ENCODE assay signal across 9 cellular contexts in the genomic region with DNA sequence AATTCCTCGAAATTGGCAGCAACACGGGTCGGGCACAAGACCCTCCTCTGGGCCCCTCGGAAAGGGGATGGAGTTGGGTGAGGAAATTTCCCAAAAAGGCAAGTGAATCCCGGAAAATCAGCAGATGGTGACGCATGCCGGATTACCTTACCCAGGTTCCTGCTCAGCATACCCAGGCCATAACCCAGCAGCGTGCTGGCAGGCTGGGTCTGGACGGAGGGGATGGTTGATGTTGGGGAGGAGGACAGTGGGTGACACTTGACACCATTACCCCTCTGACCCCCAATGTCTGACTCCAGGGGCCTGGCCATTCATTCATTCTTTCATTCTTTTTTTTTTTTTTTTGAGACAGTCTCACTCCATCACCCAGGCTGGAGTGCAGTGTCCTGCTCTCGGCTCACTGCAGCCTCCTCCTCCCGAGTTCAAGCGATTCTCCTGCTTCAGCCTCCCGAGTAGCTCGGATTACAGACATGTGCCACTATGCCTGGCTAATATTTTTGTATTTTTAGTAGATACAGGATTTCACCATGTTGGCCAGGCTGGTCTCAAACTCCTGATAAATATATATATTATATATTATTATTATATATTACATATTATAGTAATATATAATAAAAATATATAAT. TPM values are rescaled to one million over a fixed set of nuclear protein-coding genes. Genes with fewer than 3 reads are reported as not detected.
DNase-seq lines count a peak whose midpoint lies in the region; ATAC-seq, FAIRE-seq and TF ChIP-seq lines count a peak whose summit lies in the region.
"Had no signal": no experiment of that assay in that cellular context is flagged by ENCODE, and none has a peak within 500 bp of the region (broad histone marks: within the 10 kb centered on the region; RNA-seq: fewer than 3 reads in every experiment).

No MANE protein-coding gene starts in this region.

- TF ChIP-seq CTCF in BJ (IDR thresholded peaks at IDR 0.05; ENCODE audit: insufficient read depth, low read depth, low read length) (no peak), endothelial cell of umbilical vein (IDR thresholded peaks at IDR 0.05; ENCODE audit: extremely low read depth in 1 of 2, insufficient read depth in 1 of 2, low read depth in 1 of 2, low read length in 2 of 2) (no peak)

- CTCF ChIA-PET in BJ (lab: Yijun Ruan, JAX) (interaction anchor here (0.9 to 4.5 kb wide), 3 partner anchors 12 to 56 kb away, joined by 3 to 22 read pairs (median 4); no protein-coding TSS in a partner anchor), endothelial cell of umbilical vein (lab: Charles Lee) (interaction anchor here (0.7 to 2.6 kb wide), 12 partner anchors 10 to 126 kb away, joined by 3 to 27 read pairs (median 7); no protein-coding TSS in a partner anchor)

- peak overlapping the region; percentile 97 for H3K9ac ChIP-seq in endothelial cell of umbilical vein (replicated peaks; ENCODE audit: extremely low read depth, insufficient read depth, low read length)

- no peaks in the 10 kb centered on the region for H3K9me3 ChIP-seq in endothelial cell of umbilical vein (replicated peaks; ENCODE audit: control insufficient read depth, insufficient read depth, low read length)

- peaks cover 16 to 64% (median 48%) of the 10 kb centered on the region in 3 donors for H3K27me3 Mint-ChIP-seq in naive B cell

- TF ChIP-seq POLR2A in endothelial cell of umbilical vein (IDR thresholded peaks at IDR 0.05; ENCODE audit: low read depth, low read length): peak; percentile 65

- peak overlapping the region in 7 of 8 donors; percentile 22 to 87 (median 52) for H3K4me3 Mint-ChIP-seq in naive B cell

- H3K9me3 Mint-ChIP-seq in naive B cell: peaks cover 0 to 1% (median 0%) of the 10 kb centered on the region in 7 donors

- no peaks in the 10 kb centered on the region for H3K36me3 Mint-ChIP-seq in naive B cell
- H3K36me3 Mint-ChIP-seq: IgD-negative memory B cell had no signal

- FAIRE-seq in endothelial cell of umbilical vein (lab: Jason Lieb, UNC): peak; percentile 81

- peak overlapping the region; percentile 93 for H3K4me3 ChIP-seq in BJ (ENCODE audit: low read depth, low read length)
- H3K4me3 ChIP-seq in H7 (ENCODE audit: insufficient read depth, low read depth, low read length): peak overlapping the region; percentile 85
- peak overlapping the region; percentile 83 to 89 (median 85) for H3K4me3 ChIP-seq in endothelial cell of umbilical vein (replicated peaks in 1 of 3; ENCODE audit: insufficient read depth in 1 of 3, low read depth in 1 of 3, low read length in 3 of 3)

- no peak for DNase-seq in BJ (ENCODE audit: low read depth)
- peak; percentile 78 for DNase-seq in H7
- peak; percentile 37 for DNase-seq in SK-MEL-5 (ENCODE audit: low read depth, low spot score)
- peak; percentile 55 for DNase-seq in endothelial cell of umbilical vein (ENCODE audit: low read depth, low spot score)
- no peak for DNase-seq in naive B cell
- DNase-seq in SIG-M5 treated with dmso at 0.1 percent for 504 hours (lab: John Stamatoyannopoulos, UW; ENCODE audit: unreplicated experiment): no peak
- DNase-seq in NCI-H2107 treated with DMSO at 0.1 percent for 48 hours (lab: John Stamatoyannopoulos, UW; ENCODE audit: unreplicated experiment): no peak

- no peaks in the 10 kb centered on the region for H3K9me1 ChIP-seq in endothelial cell of umbilical vein (replicated peaks; ENCODE audit: control insufficient read depth, extremely low read depth, insufficient read depth, low read length)

- H3K27ac Mint-ChIP-seq in naive B cell: no peak overlapping the region
- H3K27ac Mint-ChIP-seq: IgD-negative memory B cell had no signal

- peak overlapping the region; percentile 89 for H3K27ac ChIP-seq in endothelial cell of umbilical vein (ENCODE audit: insufficient read depth, low read depth, low read length)

- POLR2A ChIA-PET in BJ (lab: Charles Lee) (interaction anchor here (0.6 to 0.7 kb wide), 4 partner anchors 9 to 571 kb away, joined by 6 to 23 read pairs (median 8); no protein-coding TSS in a partner anchor), endothelial cell of umbilical vein (lab: Charles Lee) (interaction anchor here (0.6 to 1.4 kb wide), 8 partner anchors 10 to 167 kb away, joined by 3 to 8 read pairs (median 4); no protein-coding TSS in a partner anchor)

- intact Hi-C loops in endothelial cell of umbilical vein (cut with micrococcal nuclease): loop anchor here (1.0 kb wide), 1 partner anchor 56 kb away; no protein-coding TSS in a partner anchor

- dilution Hi-C loops in endothelial cell of umbilical vein (cut with MboI; ENCODE audit: extremely low pct_ligation_motif_present, low sequenced_read_pairs): no loop called here

- H3K36me3 ChIP-seq in BJ (ENCODE audit: control insufficient read depth, insufficient read depth, low read length): peaks cover 10% of the 10 kb centered on the region
- peaks cover 7% of the 10 kb centered on the region for H3K36me3 ChIP-seq in H7 (replicated peaks; ENCODE audit: control insufficient read depth, insufficient read depth, low read length)
- H3K36me3 ChIP-seq in endothelial cell of umbilical vein (ENCODE audit: control insufficient read depth in 2 of 2, extremely low read depth in 1 of 2, insufficient read depth in 2 of 2, low read length in 2 of 2): peaks cover 1 to 10% of the 10 kb centered on the region in 2 experiments

- H3K27me3 ChIP-seq in BJ (ENCODE audit: control insufficient read depth, insufficient read depth, low read length) (no peaks in the 10 kb centered on the region), H7 (ENCODE audit: control insufficient read depth, insufficient read depth, low read length) (peaks cover 4% of the 10 kb centered on the region; the same call in 1 of the 2 replicates), endothelial cell of umbilical vein (ENCODE audit: control insufficient read depth in 2 of 2, insufficient read depth in 2 of 2, low read length in 2 of 2) (no peaks in the 10 kb centered on the region)

- in situ Hi-C loops in SK-MEL-5 (cut with HindIII; ENCODE audit: low pct_unique_long_range_greater_than_20kb, low sequenced_read_pairs): no loop called here

- no TSS peak for BruUV-seq in endothelial cell of umbilical vein (replicated peaks; lab: Mats Ljungman, UMichigan)

- peak overlapping the region; percentile 23 for H2AFZ ChIP-seq in endothelial cell of umbilical vein (ENCODE audit: low read depth, low read length)

- no peaks in the 10 kb centered on the region for H4K20me1 ChIP-seq in endothelial cell of umbilical vein (replicated peaks; ENCODE audit: control insufficient read depth, extremely low read depth, insufficient read depth, low read length)

- peaks cover 43% of the 10 kb centered on the region for H3K4me1 ChIP-seq in endothelial cell of umbilical vein (ENCODE audit: control insufficient read depth, extremely low read depth, insufficient read depth, low read length)

- no peak for ATAC-seq in naive B cell (ENCODE audit: low read depth in 2 of 2)
- ATAC-seq in HG02970 (IDR thresholded peaks at IDR 0.05; ENCODE audit: low FRiP score, unreplicated experiment): no peak

- peak overlapping the region; percentile 60 for H3K4me2 ChIP-seq in endothelial cell of umbilical vein (ENCODE audit: insufficient read depth, low read length)

- peaks cover 0 to 10% (median 6%) of the 10 kb centered on the region in 3 donors for H3K4me1 Mint-ChIP-seq in naive B cell
- H3K4me1 Mint-ChIP-seq: IgD-negative memory B cell had no signal

- H3K79me2 ChIP-seq in endothelial cell of umbilical vein (ENCODE audit: control insufficient read depth, insufficient read depth, low read length): peaks cover 53% of the 10 kb centered on the region

RNA-seq across cellular contexts. Expression of a gene that starts 0.8 kb away (rescaled TPM):
- polyA plus RNA-seq in BJ (2011; rRNA removed) (84.4 and 129 TPM in 2 replicates), endothelial cell of umbilical vein (226 and 276 TPM in 2 replicates), naive B cell (ENCODE audit: low read depth in 6 of 6) (not detected)
- 77.2 and 104 TPM in 2 replicates for polyA minus RNA-seq in BJ (2011; rRNA and poly(A)+ RNA removed)
- 42.3 and 49.0 TPM in 2 replicates for total RNA-seq in H7 (2014; rRNA removed; shearing (Covaris generic))
- 56.0 and 56.4 TPM in 2 replicates for total RNA-seq in SK-MEL-5 (2014; rRNA removed; shearing (Covaris generic))
- 77.3 and 106 TPM in 2 replicates for polyA plus RNA-seq in SK-MEL-5 (2015; cell fraction: cytosol; rRNA removed)
- polyA plus RNA-seq in SK-MEL-5 (2015; cell fraction: nucleus; rRNA removed): 38.8 and 42.0 TPM in 2 replicates
- total RNA-seq in endothelial cell of umbilical vein: 133 and 199 TPM in 2 replicates
- 186 and 209 TPM in 2 replicates for polyA plus RNA-seq in endothelial cell of umbilical vein (2011; cell fraction: cytosol; rRNA removed)
- 237 and 251 TPM in 2 replicates for polyA plus RNA-seq in endothelial cell of umbilical vein (2011; cell fraction: nucleus; rRNA removed)
- 200 and 203 TPM in 2 replicates for polyA plus RNA-seq in endothelial cell of umbilical vein (2012)
- 236 and 278 TPM in 2 replicates for polyA minus RNA-seq in endothelial cell of umbilical vein
- polyA minus RNA-seq in endothelial cell of umbilical vein (2011; cell fraction: cytosol; rRNA and poly(A)+ RNA removed): 32.5 TPM
- polyA minus RNA-seq in endothelial cell of umbilical vein (2011; cell fraction: nucleus; rRNA and poly(A)+ RNA removed): 124 and 132 TPM in 2 replicates
- polyA plus RNA-seq: IgD-negative memory B cell had no signal

RNA-seq across cellular contexts. Expression of a gene that starts 26.8 kb away (rescaled TPM):
- polyA plus RNA-seq in BJ (2011; rRNA removed) (6.1 and 8.9 TPM in 2 replicates), endothelial cell of umbilical vein (14.5 and 23.2 TPM in 2 replicates), naive B cell (ENCODE audit: low read depth in 6 of 6) (not detected)
- 3.9 and 6.2 TPM in 2 replicates for polyA minus RNA-seq in BJ (2011; rRNA and poly(A)+ RNA removed)
- total RNA-seq in H7 (2014; rRNA removed; shearing (Covaris generic)): 0.17 and 1.1 TPM in 2 replicates
- 0.16 and 0.51 TPM in 2 replicates for total RNA-seq in SK-MEL-5 (2014; rRNA removed; shearing (Covaris generic))
- polyA plus RNA-seq in SK-MEL-5 (2015; cell fraction: cytosol; rRNA removed): 0.17 and 0.30 TPM in 2 replicates
- polyA plus RNA-seq in SK-MEL-5 (2015; cell fraction: nucleus; rRNA removed): 1.1 and 6.1 TPM in 2 replicates
- total RNA-seq in endothelial cell of umbilical vein: 9.9 and 13.0 TPM in 2 replicates
- polyA plus RNA-seq in endothelial cell of umbilical vein (2011; cell fraction: cytosol; rRNA removed): 4.2 and 7.2 TPM in 2 replicates
- polyA plus RNA-seq in endothelial cell of umbilical vein (2011; cell fraction: nucleus; rRNA removed): 68.3 and 92.4 TPM in 2 replicates
- 11.6 and 13.1 TPM in 2 replicates for polyA plus RNA-seq in endothelial cell of umbilical vein (2012)
- 25.3 and 27.7 TPM in 2 replicates for polyA minus RNA-seq in endothelial cell of umbilical vein
- polyA minus RNA-seq in endothelial cell of umbilical vein (2011; cell fraction: cytosol; rRNA and poly(A)+ RNA removed): 0.72 TPM
- polyA minus RNA-seq in endothelial cell of umbilical vein (2011; cell fraction: nucleus; rRNA and poly(A)+ RNA removed): 49.7 and 51.3 TPM in 2 replicates
- polyA plus RNA-seq: IgD-negative memory B cell had no signal

RNA-seq across cellular contexts. Expression of a gene that starts 31.1 kb away (rescaled TPM):
- polyA plus RNA-seq in BJ (2011; rRNA removed): 0.21 and 0.51 TPM in 2 replicates
- 0.28 TPM in 1 of 2 replicates, not detected in the other for polyA minus RNA-seq in BJ (2011; rRNA and poly(A)+ RNA removed)
- not detected in 2 replicates for total RNA-seq in H7 (2014; rRNA removed; shearing (Covaris generic))
- not detected in 2 replicates for total RNA-seq in SK-MEL-5 (2014; rRNA removed; shearing (Covaris generic))
- not detected in 2 replicates for polyA plus RNA-seq in SK-MEL-5 (2015; cell fraction: cytosol; rRNA removed)
- not detected in 2 replicates for polyA plus RNA-seq in SK-MEL-5 (2015; cell fraction: nucleus; rRNA removed)
- total RNA-seq in endothelial cell of umbilical vein: 0.35 TPM in 1 of 2 replicates, not detected in the other
- 0.73 and 0.81 TPM in 2 replicates for polyA plus RNA-seq in endothelial cell of umbilical vein
- 0.58 and 0.59 TPM in 2 replicates for polyA plus RNA-seq in endothelial cell of umbilical vein (2011; cell fraction: cytosol; rRNA removed)
- 0.28 and 0.39 TPM in 2 replicates for polyA plus RNA-seq in endothelial cell of umbilical vein (2011; cell fraction: nucleus; rRNA removed)
- polyA plus RNA-seq in endothelial cell of umbilical vein (2012): 0.78 and 1.4 TPM in 2 replicates
- polyA minus RNA-seq in endothelial cell of umbilical vein: 0.42 TPM in 1 of 2 replicates, not detected in the other
- not detected for polyA minus RNA-seq in endothelial cell of umbilical vein (2011; cell fraction: cytosol; rRNA and poly(A)+ RNA removed)
- not detected in 2 replicates for polyA minus RNA-seq in endothelial cell of umbilical vein (2011; cell fraction: nucleus; rRNA and poly(A)+ RNA removed)
- not detected for polyA plus RNA-seq in naive B cell (ENCODE audit: low read depth in 6 of 6)
- polyA plus RNA-seq: IgD-negative memory B cell had no signal

RNA-seq across cellular contexts. Expression of a gene that starts 54.4 kb away (rescaled TPM):
- polyA plus RNA-seq in BJ (2011; rRNA removed) (not detected in 2 replicates), endothelial cell of umbilical vein (not detected in 2 replicates), naive B cell (ENCODE audit: low read depth in 6 of 6) (not detected)
- polyA minus RNA-seq in BJ (2011; rRNA and poly(A)+ RNA removed): not detected in 2 replicates
- total RNA-seq in H7 (2014; rRNA removed; shearing (Covaris generic)): not detected in 2 replicates
- not detected in 2 replicates for total RNA-seq in SK-MEL-5 (2014; rRNA removed; shearing (Covaris generic))
- polyA plus RNA-seq in SK-MEL-5 (2015; cell fraction: cytosol; rRNA removed): not detected in 2 replicates
- not detected in 2 replicates for polyA plus RNA-seq in SK-MEL-5 (2015; cell fraction: nucleus; rRNA removed)
- not detected in 2 replicates for total RNA-seq in endothelial cell of umbilical vein
- polyA plus RNA-seq in endothelial cell of umbilical vein (2011; cell fraction: cytosol; rRNA removed): not detected in 2 replicates
- polyA plus RNA-seq in endothelial cell of umbilical vein (2011; cell fraction: nucleus; rRNA removed): not detected in 2 replicates
- not detected in 2 replicates for polyA plus RNA-seq in endothelial cell of umbilical vein (2012)
- not detected in 2 replicates for polyA minus RNA-seq in endothelial cell of umbilical vein
- not detected for polyA minus RNA-seq in endothelial cell of umbilical vein (2011; cell fraction: cytosol; rRNA and poly(A)+ RNA removed)
- polyA minus RNA-seq in endothelial cell of umbilical vein (2011; cell fraction: nucleus; rRNA and poly(A)+ RNA removed): not detected in 2 replicates
- polyA plus RNA-seq: IgD-negative memory B cell had no signal

Comparison
In these comparisons a context has a peak if more than half of its experiments do, and no peak if none do; other contexts are left out.
1. DNase-seq: peak in H7 (single experiment), SK-MEL-5 (single experiment) and endothelial cell of umbilical vein (single experiment); none in BJ (single experiment), naive B cell (single experiment), SIG-M5 treated with dmso at 0.1 percent for 504 hours (single experiment) and NCI-H2107 treated with DMSO at 0.1 percent for 48 hours (single experiment).
2. Peak in every context shown above with its lines, with median percentiles within 50 percentile points of each other: H3K4me3 ChIP-seq.